In genomic region chr6:109008951-109009760, GRCh38 we compare ENCODE assay signal across 8 cellular contexts.
DNase-seq lines count a peak whose midpoint lies in the region; ATAC-seq and TF ChIP-seq lines count a peak whose summit lies in the region.

No MANE protein-coding gene starts in this region.

- DNase-seq in DND-41 (peak; percentile 86), H4 (ENCODE audit: low spot score) (peak; percentile 57), LoVo (ENCODE audit: low spot score) (peak; percentile 92), SHP77 treated with DMSO at 0.1 percent for 48 hours (lab: John Stamatoyannopoulos, UW) (peak; percentile 71), foreskin melanocyte (peak; percentile 70)
- peak; percentile 61 to 91 (median 76) for DNase-seq in activated naive CD4-positive, alpha-beta T cell (lab: John Stamatoyannopoulos, UW)

- H3K27ac ChIP-seq in DND-41 (ENCODE audit: low read length) (peak overlapping the region; percentile 75), stomach smooth muscle (ENCODE audit: low read length) (peak overlapping the region; percentile 90)

- H3K4me2 ChIP-seq in DND-41 (ENCODE audit: insufficient read depth, low read length): peak overlapping the region; percentile 93

- no peaks in the 10 kb centered on the region for H3K79me2 ChIP-seq in DND-41 (ENCODE audit: insufficient read depth, low read length)

- peaks cover 27% of the 10 kb centered on the region for H3K4me1 ChIP-seq in DND-41 (ENCODE audit: insufficient read depth, low read length)
- peaks cover 22% of the 10 kb centered on the region for H3K4me1 ChIP-seq in neuron (ENCODE audit: insufficient read depth, low read length)
- H3K4me1 ChIP-seq in stomach smooth muscle (ENCODE audit: control insufficient read depth, insufficient read depth, low read length): no peaks in the 10 kb centered on the region

- H3K27me3 ChIP-seq in DND-41 (ENCODE audit: insufficient read depth, low read length, poor library complexity) (no peaks in the 10 kb centered on the region), neuron (ENCODE audit: insufficient read depth, low read length) (no peaks in the 10 kb centered on the region), stomach smooth muscle (ENCODE audit: control insufficient read depth in 1 of 2, insufficient read depth in 2 of 2, low read length in 2 of 2) (no peaks in the 10 kb centered on the region)

- H3K9ac ChIP-seq in DND-41 (ENCODE audit: low read depth, low read length): peak overlapping the region; percentile 84
- peak overlapping the region; percentile 89 to 98 for H3K9ac ChIP-seq in stomach smooth muscle (ENCODE audit: low read length in 2 of 2)

- no peak for TF ChIP-seq CTCF in DND-41 (IDR thresholded peaks at IDR 0.05; ENCODE audit: borderline replicate concordance, extremely low read depth, low read length, poor library complexity, severe bottlenecking)

- ATAC-seq in DND-41 (ENCODE audit: insufficient read depth, low read depth): peak; percentile 97

- H3K36me3 ChIP-seq in DND-41 (ENCODE audit: insufficient read depth, low read length) (no peaks in the 10 kb centered on the region), neuron (ENCODE audit: insufficient read depth, low read length) (no peaks in the 10 kb centered on the region), stomach smooth muscle (ENCODE audit: control insufficient read depth in 2 of 2, insufficient read depth in 2 of 2, low read length in 2 of 2) (no peaks in the 10 kb centered on the region)

- H4K20me1 ChIP-seq in DND-41 (ENCODE audit: insufficient read depth, low read length): no peaks in the 10 kb centered on the region

- H3K9me3 ChIP-seq in DND-41 (ENCODE audit: insufficient read depth, low read length, severe bottlenecking): no peaks in the 10 kb centered on the region
- no peaks in the 10 kb centered on the region for H3K9me3 ChIP-seq in neuron (ENCODE audit: low read length)
- H3K9me3 ChIP-seq in stomach smooth muscle (ENCODE audit: control insufficient read depth in 2 of 2, low read length in 2 of 2): no peaks in the 10 kb centered on the region

- H2AFZ ChIP-seq in DND-41 (ENCODE audit: low read depth, low read length): peak overlapping the region; percentile 100
- H2AFZ ChIP-seq in neuron (ENCODE audit: low read depth, low read length): peak overlapping the region; percentile 84

- H3K4me3 ChIP-seq in DND-41 (ENCODE audit: low read depth in 1 of 2, low read length in 2 of 2) (peak overlapping the region; percentile 91 to 99), neuron (ENCODE audit: low read length) (peak overlapping the region; percentile 81), stomach smooth muscle (ENCODE audit: low read length in 2 of 2) (peak overlapping the region; percentile 89 to 96)

Comparison
In these comparisons a context has a peak if more than half of its experiments do, and no peak if none do; other contexts are left out.
1. Peak in every context shown above with its lines: DNase-seq, ATAC-seq, H3K4me3 ChIP-seq and H3K27ac ChIP-seq.